Comparison of ENCODE assay signal across 13 cellular contexts in genomic region chr18:32884543-32884942, GRCh38.
A peak's percentile ranks its signal among the peaks of the same experiment; 100 is the strongest.
DNase-seq lines count a peak whose midpoint lies in the region; ATAC-seq and TF ChIP-seq lines count a peak whose summit lies in the region.
"Had no signal": no experiment of that assay in that cellular context is flagged by ENCODE, and none has a peak within 500 bp of the region (broad histone marks: within the 10 kb centered on the region; RNA-seq: fewer than 3 reads in every experiment).

No MANE protein-coding gene starts in this region.

- H3K27me3 ChIP-seq in right cardiac atrium (ENCODE audit: control insufficient read depth, insufficient read depth), result no peaks in the 10 kb centered on the region
- H3K27me3 ChIP-seq: esophagus muscularis mucosa, SJCRH30 had no signal

- intact Hi-C loops in right cardiac atrium (cut with DNase I), result no loop called here

- H3K9me3 ChIP-seq in right cardiac atrium (ENCODE audit: control insufficient read depth, low read length), result no peaks in the 10 kb centered on the region
- H3K9me3 ChIP-seq: esophagus muscularis mucosa, SJCRH30, thoracic aorta had no signal

- no peak overlapping the region for H3K4me3 ChIP-seq in right cardiac atrium (ENCODE audit: low read length)
- H3K4me3 ChIP-seq: esophagus muscularis mucosa, SJCRH30, thoracic aorta had no signal

- no peak for TF ChIP-seq CTCF in GM20000 (IDR thresholded peaks at IDR 0.05; ENCODE audit: extremely low read depth, missing control alignments)

- ATAC-seq in GM18499 (IDR thresholded peaks at IDR 0.05; ENCODE audit: insufficient read depth, unreplicated experiment), result peak; percentile 95
- ATAC-seq in HG02938 (IDR thresholded peaks at IDR 0.05; ENCODE audit: unreplicated experiment), result peak; percentile 79
- ATAC-seq in HG03575 (IDR thresholded peaks at IDR 0.05; ENCODE audit: extremely low read depth, insufficient number of reproducible peaks, low FRiP score, unreplicated experiment), result peak; percentile 90
- ATAC-seq in right cardiac atrium, result no peak

- DNase-seq in GM20000 (ENCODE audit: low spot score) (peak; percentile 13), activated gamma-delta T cell treated with Interleukin-2 at 50 U/mL for 16 hours (no peak), NCI-H774 (lab: John Stamatoyannopoulos, UW) (no peak), amygdala (lab: John Stamatoyannopoulos, UW) (no peak), right cardiac atrium (no peak)
- DNase-seq: NCI-H1048, NCI-H69, SJCRH30 had no signal

- WGBS in right cardiac atrium, result 59% methylated on average over 2 of the region's 2 CpGs

- no peak overlapping the region for H3K27ac ChIP-seq in right cardiac atrium (ENCODE audit: low read length)
- H3K27ac ChIP-seq: esophagus muscularis mucosa, SJCRH30, thoracic aorta had no signal

- H3K4me1 ChIP-seq in right cardiac atrium (ENCODE audit: control insufficient read depth, insufficient read depth, low read length), result no peaks in the 10 kb centered on the region
- H3K4me1 ChIP-seq: esophagus muscularis mucosa, SJCRH30 had no signal

Comparison
In these comparisons a context has a peak if more than half of its experiments do, and no peak if none do; other contexts are left out.
1. ATAC-seq: peak in GM18499 (single experiment), HG02938 (single experiment) and HG03575 (single experiment); none in right cardiac atrium (0 of 2).